In the genomic region with DNA sequence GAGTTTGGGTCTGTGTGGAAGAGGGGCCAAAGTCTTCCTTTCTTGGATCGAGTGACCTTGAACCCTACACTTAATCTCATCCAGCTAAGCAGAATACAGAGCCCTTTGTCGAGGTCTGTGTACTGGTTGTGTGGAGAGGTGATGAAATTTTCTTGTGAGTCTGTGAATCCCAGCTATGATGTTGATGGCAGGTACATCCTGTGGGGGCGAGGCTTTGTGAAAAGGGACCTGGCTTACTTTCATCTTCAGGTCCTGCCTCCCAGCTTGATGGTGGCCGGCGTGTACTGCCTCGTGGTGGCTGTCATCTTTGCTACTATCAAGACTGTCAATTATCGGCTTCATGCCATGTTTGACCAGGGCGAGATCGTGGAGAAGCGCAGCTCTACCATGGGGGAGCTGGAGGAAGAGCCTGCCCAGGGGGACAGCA, we compare ENCODE assay signal across 1 cellular context.
TF ChIP-seq lines count a peak whose summit lies in the region.

No MANE protein-coding gene starts in this region.

TF ChIP-seq in HepG2, 621 proteins besides CTCF, POLR2A, EP300 and RAD21 (continued from another document and continues in another):
- TF ChIP-seq, protein P1, sequence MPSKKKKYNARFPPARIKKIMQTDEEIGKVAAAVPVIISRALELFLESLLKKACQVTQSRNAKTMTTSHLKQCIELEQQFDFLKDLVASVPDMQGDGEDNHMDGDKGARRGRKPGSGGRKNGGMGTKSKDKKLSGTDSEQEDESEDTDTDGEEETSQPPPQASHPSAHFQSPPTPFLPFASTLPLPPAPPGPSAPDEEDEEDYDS (CRISPR knock-in tag; IDR thresholded peaks at IDR 0.05) = no peak
- no peak for TF ChIP-seq ZNF329 (CRISPR knock-in tag; IDR thresholded peaks at IDR 0.05; ENCODE audit: low read depth)
- TF ChIP-seq ZBTB3 (CRISPR knock-in tag; IDR thresholded peaks at IDR 0.05; ENCODE audit: borderline replicate concordance, low read depth) = no peak
- no peak for TF ChIP-seq ZNF619 (CRISPR knock-in tag; IDR thresholded peaks at IDR 0.05)
- no peak for TF ChIP-seq CHD4 (IDR thresholded peaks at IDR 0.05; ENCODE audit: borderline replicate concordance, low read length)
- TF ChIP-seq, protein P2, sequence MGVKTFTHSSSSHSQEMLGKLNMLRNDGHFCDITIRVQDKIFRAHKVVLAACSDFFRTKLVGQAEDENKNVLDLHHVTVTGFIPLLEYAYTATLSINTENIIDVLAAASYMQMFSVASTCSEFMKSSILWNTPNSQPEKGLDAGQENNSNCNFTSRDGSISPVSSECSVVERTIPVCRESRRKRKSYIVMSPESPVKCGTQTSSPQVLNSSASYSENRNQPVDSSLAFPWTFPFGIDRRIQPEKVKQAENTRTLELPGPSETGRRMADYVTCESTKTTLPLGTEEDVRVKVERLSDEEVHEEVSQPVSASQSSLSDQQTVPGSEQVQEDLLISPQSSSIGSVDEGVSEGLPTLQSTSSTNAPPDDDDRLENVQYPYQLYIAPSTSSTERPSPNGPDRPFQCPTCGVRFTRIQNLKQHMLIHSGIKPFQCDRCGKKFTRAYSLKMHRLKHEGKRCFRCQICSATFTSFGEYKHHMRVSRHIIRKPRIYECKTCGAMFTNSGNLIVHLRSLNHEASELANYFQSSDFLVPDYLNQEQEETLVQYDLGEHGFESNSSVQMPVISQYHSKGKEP (CRISPR knock-in tag; IDR thresholded peaks at IDR 0.05) = no peak
- no peak for TF ChIP-seq SRY (CRISPR knock-in tag; IDR thresholded peaks at IDR 0.05)
- TF ChIP-seq RORA (CRISPR knock-in tag; IDR thresholded peaks at IDR 0.05) = no peak
- no peak for TF ChIP-seq SMARCC2 (IDR thresholded peaks at IDR 0.05)
- TF ChIP-seq ZNF430 (CRISPR knock-in tag; IDR thresholded peaks at IDR 0.05) = no peak
- no peak for TF ChIP-seq ZNF724P (CRISPR knock-in tag; IDR thresholded peaks at IDR 0.05; ENCODE audit: borderline replicate concordance)
- no peak for TF ChIP-seq SMAD1 (CRISPR knock-in tag; IDR thresholded peaks at IDR 0.05; ENCODE audit: borderline replicate concordance, low read depth)
- no peak for TF ChIP-seq ZNF614 (CRISPR knock-in tag; IDR thresholded peaks at IDR 0.05; ENCODE audit: borderline replicate concordance)
- TF ChIP-seq NCOA1 (CRISPR knock-in tag; IDR thresholded peaks at IDR 0.05) = no peak
- TF ChIP-seq GATAD2A (CRISPR knock-in tag; IDR thresholded peaks at IDR 0.05) = peak; percentile 80
- no peak for TF ChIP-seq FUBP1 (CRISPR knock-in tag; IDR thresholded peaks at IDR 0.05; ENCODE audit: borderline replicate concordance)
- 0 out of 2 replicates have a peak, but pooled peaks have one; percentile 19 for TF ChIP-seq ZFP91 (CRISPR knock-in tag; IDR thresholded peaks at IDR 0.05; ENCODE audit: borderline replicate concordance)
- no peak for TF ChIP-seq NFIC (IDR thresholded peaks at IDR 0.05; ENCODE audit: low read length)
- TF ChIP-seq ZNF44 (CRISPR knock-in tag; IDR thresholded peaks at IDR 0.05) = no peak
- no peak for TF ChIP-seq ZFP82 (CRISPR knock-in tag; IDR thresholded peaks at IDR 0.05; ENCODE audit: borderline replicate concordance)
- no peak for TF ChIP-seq ZNF782 (CRISPR knock-in tag; IDR thresholded peaks at IDR 0.05; ENCODE audit: borderline replicate concordance)
- TF ChIP-seq, protein P3, sequence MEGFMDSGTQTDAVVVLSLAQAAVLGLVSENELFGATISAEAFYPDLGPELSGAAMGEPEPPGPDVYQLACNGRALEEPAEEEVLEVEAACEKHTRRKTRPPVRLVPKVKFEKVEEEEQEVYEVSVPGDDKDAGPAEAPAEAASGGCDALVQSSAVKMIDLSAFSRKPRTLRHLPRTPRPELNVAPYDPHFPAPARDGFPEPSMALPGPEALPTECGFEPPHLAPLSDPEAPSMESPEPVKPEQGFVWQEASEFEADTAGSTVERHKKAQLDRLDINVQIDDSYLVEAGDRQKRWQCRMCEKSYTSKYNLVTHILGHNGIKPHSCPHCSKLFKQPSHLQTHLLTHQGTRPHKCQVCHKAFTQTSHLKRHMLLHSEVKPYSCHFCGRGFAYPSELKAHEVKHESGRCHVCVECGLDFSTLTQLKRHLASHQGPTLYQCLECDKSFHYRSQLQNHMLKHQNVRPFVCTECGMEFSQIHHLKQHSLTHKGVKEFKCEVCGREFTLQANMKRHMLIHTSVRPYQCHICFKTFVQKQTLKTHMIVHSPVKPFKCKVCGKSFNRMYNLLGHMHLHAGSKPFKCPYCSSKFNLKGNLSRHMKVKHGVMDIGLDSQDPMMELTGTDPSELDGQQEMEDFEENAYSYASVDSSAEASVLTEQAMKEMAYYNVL (CRISPR knock-in tag; IDR thresholded peaks at IDR 0.05; ENCODE audit: borderline replicate concordance) = no peak
- no peak for TF ChIP-seq MTF1 (CRISPR knock-in tag; IDR thresholded peaks at IDR 0.05)
- peak; percentile 70 for TF ChIP-seq POLR2AphosphoS5 (IDR thresholded peaks at IDR 0.05; ENCODE audit: low read depth, low read length)
- no peak for TF ChIP-seq ARHGAP35 (CRISPR knock-in tag; IDR thresholded peaks at IDR 0.05; ENCODE audit: borderline replicate concordance)
- peak; percentile 57 for TF ChIP-seq KAT8 (CRISPR knock-in tag; IDR thresholded peaks at IDR 0.05)
- TF ChIP-seq, protein P4, sequence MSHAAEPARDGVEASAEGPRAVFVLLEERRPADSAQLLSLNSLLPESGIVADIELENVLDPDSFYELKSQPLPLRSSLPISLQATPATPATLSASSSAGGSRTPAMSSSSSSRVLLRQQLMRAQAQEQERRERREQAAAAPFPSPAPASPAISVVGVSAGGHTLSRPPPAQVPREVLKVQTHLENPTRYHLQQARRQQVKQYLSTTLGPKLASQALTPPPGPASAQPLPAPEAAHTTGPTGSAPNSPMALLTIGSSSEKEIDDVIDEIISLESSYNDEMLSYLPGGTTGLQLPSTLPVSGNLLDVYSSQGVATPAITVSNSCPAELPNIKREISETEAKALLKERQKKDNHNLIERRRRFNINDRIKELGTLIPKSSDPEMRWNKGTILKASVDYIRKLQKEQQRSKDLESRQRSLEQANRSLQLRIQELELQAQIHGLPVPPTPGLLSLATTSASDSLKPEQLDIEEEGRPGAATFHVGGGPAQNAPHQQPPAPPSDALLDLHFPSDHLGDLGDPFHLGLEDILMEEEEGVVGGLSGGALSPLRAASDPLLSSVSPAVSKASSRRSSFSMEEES (CRISPR knock-in tag; IDR thresholded peaks at IDR 0.05) = no peak
- no peak for TF ChIP-seq ZNF841 (CRISPR knock-in tag; IDR thresholded peaks at IDR 0.05; ENCODE audit: borderline replicate concordance)
- no peak for TF ChIP-seq ZBTB1 (CRISPR knock-in tag; IDR thresholded peaks at IDR 0.05; ENCODE audit: borderline replicate concordance)
- no peak for TF ChIP-seq PCBP2 (optimal IDR thresholded peaks at IDR 0.05; ENCODE audit: low read depth, low read length, poor library complexity, severe bottlenecking)
- TF ChIP-seq RFX1 (IDR thresholded peaks at IDR 0.05) = no peak
- peak; percentile 19; the same call in 1 of the 2 replicates for TF ChIP-seq PHF21A (CRISPR knock-in tag; IDR thresholded peaks at IDR 0.05)
- TF ChIP-seq SUZ12 (IDR thresholded peaks at IDR 0.05; ENCODE audit: low read depth, low read length) = no peak
- TF ChIP-seq SMC3 (IDR thresholded peaks at IDR 0.05; ENCODE audit: low read length) = no peak
- no peak for TF ChIP-seq ZNF20 (CRISPR knock-in tag; IDR thresholded peaks at IDR 0.05)
- TF ChIP-seq ZXDC (CRISPR knock-in tag; IDR thresholded peaks at IDR 0.05) = no peak
- TF ChIP-seq, protein P5, sequence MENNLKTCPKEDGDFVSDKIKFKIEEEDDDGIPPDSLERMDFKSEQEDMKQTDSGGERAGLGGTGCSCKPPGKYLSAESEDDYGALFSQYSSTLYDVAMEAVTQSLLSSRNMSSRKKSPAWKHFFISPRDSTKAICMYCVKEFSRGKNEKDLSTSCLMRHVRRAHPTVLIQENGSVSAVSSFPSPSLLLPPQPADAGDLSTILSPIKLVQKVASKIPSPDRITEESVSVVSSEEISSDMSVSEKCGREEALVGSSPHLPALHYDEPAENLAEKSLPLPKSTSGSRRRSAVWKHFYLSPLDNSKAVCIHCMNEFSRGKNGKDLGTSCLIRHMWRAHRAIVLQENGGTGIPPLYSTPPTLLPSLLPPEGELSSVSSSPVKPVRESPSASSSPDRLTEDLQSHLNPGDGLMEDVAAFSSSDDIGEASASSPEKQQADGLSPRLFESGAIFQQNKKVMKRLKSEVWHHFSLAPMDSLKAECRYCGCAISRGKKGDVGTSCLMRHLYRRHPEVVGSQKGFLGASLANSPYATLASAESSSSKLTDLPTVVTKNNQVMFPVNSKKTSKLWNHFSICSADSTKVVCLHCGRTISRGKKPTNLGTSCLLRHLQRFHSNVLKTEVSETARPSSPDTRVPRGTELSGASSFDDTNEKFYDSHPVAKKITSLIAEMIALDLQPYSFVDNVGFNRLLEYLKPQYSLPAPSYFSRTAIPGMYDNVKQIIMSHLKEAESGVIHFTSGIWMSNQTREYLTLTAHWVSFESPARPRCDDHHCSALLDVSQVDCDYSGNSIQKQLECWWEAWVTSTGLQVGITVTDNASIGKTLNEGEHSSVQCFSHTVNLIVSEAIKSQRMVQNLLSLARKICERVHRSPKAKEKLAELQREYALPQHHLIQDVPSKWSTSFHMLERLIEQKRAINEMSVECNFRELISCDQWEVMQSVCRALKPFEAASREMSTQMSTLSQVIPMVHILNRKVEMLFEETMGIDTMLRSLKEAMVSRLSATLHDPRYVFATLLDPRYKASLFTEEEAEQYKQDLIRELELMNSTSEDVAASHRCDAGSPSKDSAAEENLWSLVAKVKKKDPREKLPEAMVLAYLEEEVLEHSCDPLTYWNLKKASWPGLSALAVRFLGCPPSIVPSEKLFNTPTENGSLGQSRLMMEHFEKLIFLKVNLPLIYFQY (CRISPR knock-in tag; IDR thresholded peaks at IDR 0.05; ENCODE audit: borderline replicate concordance) = peak; percentile 25; the same call in 1 of the 2 replicates
- TF ChIP-seq ZBTB37 (CRISPR knock-in tag; IDR thresholded peaks at IDR 0.05) = no peak
- no peak for TF ChIP-seq AKAP8 (CRISPR knock-in tag; IDR thresholded peaks at IDR 0.05)
- no peak for TF ChIP-seq ZNF883 (CRISPR knock-in tag; IDR thresholded peaks at IDR 0.05; ENCODE audit: not compliant biosample characterization)
- TF ChIP-seq, protein P6, sequence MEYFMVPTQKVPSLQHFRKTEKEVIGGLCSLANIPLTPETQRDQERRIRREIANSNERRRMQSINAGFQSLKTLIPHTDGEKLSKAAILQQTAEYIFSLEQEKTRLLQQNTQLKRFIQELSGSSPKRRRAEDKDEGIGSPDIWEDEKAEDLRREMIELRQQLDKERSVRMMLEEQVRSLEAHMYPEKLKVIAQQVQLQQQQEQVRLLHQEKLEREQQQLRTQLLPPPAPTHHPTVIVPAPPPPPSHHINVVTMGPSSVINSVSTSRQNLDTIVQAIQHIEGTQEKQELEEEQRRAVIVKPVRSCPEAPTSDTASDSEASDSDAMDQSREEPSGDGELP (IDR thresholded peaks at IDR 0.05; ENCODE audit: borderline replicate concordance, low read depth) = no peak
- no peak for TF ChIP-seq TBX2 (CRISPR knock-in tag; IDR thresholded peaks at IDR 0.05; ENCODE audit: borderline replicate concordance)
- no peak for TF ChIP-seq DR1 (CRISPR knock-in tag; IDR thresholded peaks at IDR 0.05)
- no peak for TF ChIP-seq BRD4 (CRISPR knock-in tag; IDR thresholded peaks at IDR 0.05)
- TF ChIP-seq ZNF383 (CRISPR knock-in tag; IDR thresholded peaks at IDR 0.05; ENCODE audit: borderline replicate concordance) = no peak
- no peak for TF ChIP-seq TP53 (CRISPR knock-in tag; conservative IDR thresholded peaks at IDR 0.05)
- TF ChIP-seq RARG (CRISPR knock-in tag; IDR thresholded peaks at IDR 0.05; ENCODE audit: low read depth) = no peak
